1 cellular context compared by ENCODE assay signal in the genomic region with DNA sequence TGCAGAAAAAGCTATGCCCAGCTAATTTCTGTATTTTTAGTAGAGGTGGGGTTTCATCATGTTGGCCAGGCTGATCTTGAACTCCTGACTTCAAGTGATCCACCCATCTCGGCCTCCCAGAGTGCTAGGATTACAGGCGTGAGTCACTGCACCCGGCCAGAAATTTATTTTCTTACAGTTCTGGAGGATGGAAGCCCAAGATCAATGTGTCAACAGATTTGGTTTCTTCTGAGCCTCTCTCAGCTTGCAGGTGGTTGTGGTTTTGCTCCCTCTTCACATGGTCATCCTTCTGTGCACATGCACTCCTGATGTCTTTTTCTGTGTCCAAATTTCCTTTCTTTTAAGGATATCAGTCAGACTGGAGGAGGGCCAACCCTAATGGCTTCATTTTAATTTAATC.
TF ChIP-seq lines count a peak whose summit lies in the region.

No MANE protein-coding gene starts in this region.

TF ChIP-seq in IMR-90, 13 proteins besides CTCF, POLR2A, EP300 and RAD21:
- TF ChIP-seq RFX5 (IDR thresholded peaks at IDR 0.05; ENCODE audit: low read depth, low read length) (no peak), SMC3 (IDR thresholded peaks at IDR 0.05; ENCODE audit: low read depth, low read length) (no peak), NFE2L2 (IDR thresholded peaks at IDR 0.05; ENCODE audit: low read depth, low read length) (no peak), FOS (IDR thresholded peaks at IDR 0.05; ENCODE audit: low read depth, low read length) (no peak), CEBPB (IDR thresholded peaks at IDR 0.05; ENCODE audit: low read depth, low read length) (no peak), ELK1 (IDR thresholded peaks at IDR 0.05; ENCODE audit: borderline replicate concordance, low read depth, low read length) (no peak), MAFK (IDR thresholded peaks at IDR 0.05; ENCODE audit: low read depth, low read length) (no peak), BHLHE40 (IDR thresholded peaks at IDR 0.05; ENCODE audit: low read depth, low read length) (no peak)
